ENCODE assay signal across 8 cellular contexts in genomic region chr10:92914478-92915066, GRCh38.
DNase-seq lines count a peak whose midpoint lies in the region; ATAC-seq, FAIRE-seq and TF ChIP-seq lines count a peak whose summit lies in the region.

No MANE protein-coding gene starts in this region.

- no peak overlapping the region for H3K4me3 ChIP-seq in right cardiac atrium (ENCODE audit: low read length)

- 54% methylated on average over 2 of the region's 2 CpGs for WGBS in right cardiac atrium

- H3K9me3 ChIP-seq in right cardiac atrium (ENCODE audit: control insufficient read depth, low read length) = no peaks in the 10 kb centered on the region

- TF ChIP-seq CTCF in omental fat pad (IDR thresholded peaks at IDR 0.05) = no peak

- no peak overlapping the region for H3K27ac ChIP-seq in right cardiac atrium (ENCODE audit: low read length)

- intact Hi-C loops in right cardiac atrium (cut with DNase I) = no loop called here

- H3K4me1 ChIP-seq in right cardiac atrium (ENCODE audit: control insufficient read depth, insufficient read depth, low read length) = no peaks in the 10 kb centered on the region

- H3K27me3 ChIP-seq in right cardiac atrium (ENCODE audit: control insufficient read depth, insufficient read depth) = no peaks in the 10 kb centered on the region

- FAIRE-seq in RCC 7860 (lab: Jason Lieb, UNC) = peak; percentile 71

- DNase-seq in Ammon's horn (ENCODE audit: low spot score) = peak; percentile 32
- peak; percentile 15 for DNase-seq in HPDE6-E6E7 (ENCODE audit: extremely low spot score)
- DNase-seq in RCC 7860 (ENCODE audit: low spot score) = peak; percentile 43
- DNase-seq in activated naive CD8-positive, alpha-beta T cell treated with anti-CD3 and anti-CD28 coated beads, Interleukin-2, amount 50 U/mL, for 16 hours (ENCODE audit: low read depth, low spot score) = peak; percentile 8
- DNase-seq in right cardiac atrium = peak in 1 of 3 donors; percentile 18
- peak; percentile 39 for DNase-seq in stimulated activated CD4-positive, alpha-beta T cell treated with anti-CD3 and anti-CD28 coated beads, Interleukin-12 subunit alpha, Interleukin-12 subunit beta, amount 100 ng/mL, for 4 hours
- no peak for DNase-seq in omental fat pad (ENCODE audit: low spot score)

- peak; percentile 63 for ATAC-seq in GM18502 (IDR thresholded peaks at IDR 0.05; ENCODE audit: poor library complexity, unreplicated experiment)
- ATAC-seq in right cardiac atrium = peak; percentile 84 to 85
- ATAC-seq in omental fat pad (ENCODE audit: low FRiP score) = no peak
